In the genomic region with DNA sequence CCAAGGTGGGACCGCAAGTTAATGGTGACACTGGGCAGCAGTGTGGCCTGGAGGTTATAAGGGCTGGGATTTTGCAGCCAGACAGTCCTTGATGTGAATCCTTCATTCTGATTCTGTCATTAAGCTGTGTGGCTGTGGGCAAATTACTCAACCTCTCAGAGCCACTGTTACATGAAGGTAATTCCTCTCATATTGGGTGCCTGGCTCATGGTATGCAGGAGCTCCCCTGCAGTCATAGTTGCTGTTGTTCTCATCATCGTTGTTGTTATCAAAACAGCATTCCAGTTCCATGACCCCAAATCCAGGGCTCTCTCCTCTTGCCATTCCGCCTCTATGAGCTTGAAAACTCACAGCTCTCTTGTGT, we compare ENCODE assay signal across 1 cellular context.
TF ChIP-seq lines count a peak whose summit lies in the region.

No MANE protein-coding gene starts in this region.

TF ChIP-seq in H1, 55 proteins besides CTCF, POLR2A, EP300 and RAD21:
- TF ChIP-seq, protein P1, sequence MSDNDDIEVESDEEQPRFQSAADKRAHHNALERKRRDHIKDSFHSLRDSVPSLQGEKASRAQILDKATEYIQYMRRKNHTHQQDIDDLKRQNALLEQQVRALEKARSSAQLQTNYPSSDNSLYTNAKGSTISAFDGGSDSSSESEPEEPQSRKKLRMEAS (IDR thresholded peaks at IDR 0.05), result no peak
